ENCODE assay signal across 1 cellular context in the genomic region with DNA sequence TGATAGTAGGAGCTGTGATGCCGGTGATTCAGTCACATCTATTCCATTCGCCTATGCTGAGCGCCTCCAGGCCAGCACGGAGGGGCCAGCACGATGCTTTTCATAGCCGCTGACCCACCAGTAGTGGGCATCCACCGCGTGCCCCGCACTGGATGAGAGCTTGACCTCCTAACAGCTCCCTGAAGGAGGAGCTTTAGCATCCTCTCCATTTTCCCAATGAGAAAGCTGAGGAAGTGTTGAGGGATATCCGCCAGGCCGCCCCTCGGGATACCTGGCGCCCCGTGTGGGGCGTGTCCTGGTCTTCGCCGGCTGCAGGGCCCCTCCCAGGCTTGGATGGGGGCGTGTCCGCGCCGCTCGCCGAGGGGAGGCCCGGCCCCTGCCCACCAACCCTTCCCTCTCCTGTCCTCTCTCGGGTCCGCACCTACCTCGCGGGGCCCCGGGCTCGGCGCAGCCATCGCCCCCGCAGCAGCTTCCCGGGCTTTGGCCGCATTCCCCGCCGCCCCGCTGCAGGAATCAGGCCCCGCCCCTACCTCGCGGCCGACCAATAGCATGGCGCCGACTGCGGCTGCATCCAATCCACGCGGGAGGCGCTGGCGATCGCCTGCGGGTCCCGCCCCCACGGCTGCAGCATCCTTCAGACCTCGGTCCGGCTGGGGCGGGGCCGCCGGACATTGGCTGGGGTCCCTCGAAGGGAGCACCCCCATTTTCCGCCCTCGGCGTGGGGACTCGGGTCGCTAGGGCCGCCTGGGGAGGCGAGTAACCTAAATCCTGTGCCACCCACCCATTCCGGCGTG.
A peak's percentile ranks its signal among the peaks of the same experiment; 100 is the strongest.
TF ChIP-seq lines count a peak whose summit lies in the region.

A gene with protein sequence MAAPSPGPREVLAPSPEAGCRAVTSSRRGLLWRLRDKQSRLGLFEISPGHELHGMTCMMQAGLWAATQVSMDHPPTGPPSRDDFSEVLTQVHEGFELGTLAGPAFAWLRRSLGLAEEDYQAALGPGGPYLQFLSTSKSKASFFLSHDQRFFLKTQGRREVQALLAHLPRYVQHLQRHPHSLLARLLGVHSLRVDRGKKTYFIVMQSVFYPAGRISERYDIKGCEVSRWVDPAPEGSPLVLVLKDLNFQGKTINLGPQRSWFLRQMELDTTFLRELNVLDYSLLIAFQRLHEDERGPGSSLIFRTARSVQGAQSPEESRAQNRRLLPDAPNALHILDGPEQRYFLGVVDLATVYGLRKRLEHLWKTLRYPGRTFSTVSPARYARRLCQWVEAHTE (minus strand): TSS at position 480 of the 794 bp plus-strand sequence. CDS start 25 bp downstream, at position 455.

TF ChIP-seq in K562, 482 proteins besides CTCF, POLR2A, EP300 and RAD21 (continued from another document and continues in another):
- TF ChIP-seq, protein P1, sequence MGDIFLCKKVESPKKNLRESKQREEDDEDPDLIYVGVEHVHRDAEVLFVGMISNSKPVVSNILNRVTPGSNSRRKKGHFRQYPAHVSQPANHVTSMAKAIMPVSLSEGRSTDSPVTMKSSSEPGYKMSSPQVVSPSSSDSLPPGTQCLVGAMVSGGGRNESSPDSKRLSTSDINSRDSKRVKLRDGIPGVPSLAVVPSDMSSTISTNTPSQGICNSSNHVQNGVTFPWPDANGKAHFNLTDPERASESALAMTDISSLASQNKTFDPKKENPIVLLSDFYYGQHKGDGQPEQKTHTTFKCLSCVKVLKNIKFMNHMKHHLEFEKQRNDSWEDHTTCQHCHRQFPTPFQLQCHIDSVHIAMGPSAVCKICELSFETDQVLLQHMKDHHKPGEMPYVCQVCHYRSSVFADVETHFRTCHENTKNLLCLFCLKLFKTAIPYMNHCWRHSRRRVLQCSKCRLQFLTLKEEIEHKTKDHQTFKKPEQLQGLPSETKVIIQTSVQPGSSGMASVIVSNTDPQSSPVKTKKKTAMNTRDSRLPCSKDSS (IDR thresholded peaks at IDR 0.05; ENCODE audit: low read depth, partially characterized antibody) = no peak
- TF ChIP-seq KDM2B (CRISPR knock-in tag; IDR thresholded peaks at IDR 0.05) (0 out of 2 replicates have a peak, but pooled peaks have one; percentile 8), ELF2 (CRISPR knock-in tag; IDR thresholded peaks at IDR 0.05) (no peak), MYBL2 (IDR thresholded peaks at IDR 0.05; ENCODE audit: low read depth) (no peak), MYBL2 (CRISPR knock-in tag; IDR thresholded peaks at IDR 0.05; ENCODE audit: borderline replicate concordance) (no peak), RFX5 (IDR thresholded peaks at IDR 0.05; ENCODE audit: low read depth, low read length) (no peak), ZNF707 (CRISPR knock-in tag; conservative IDR thresholded peaks at IDR 0.05) (no peak), ADNP (tag; IDR thresholded peaks at IDR 0.05) (no peak), GATAD2B (IDR thresholded peaks at IDR 0.05; ENCODE audit: borderline replicate concordance) (no peak), ZNF764 (CRISPR knock-in tag; IDR thresholded peaks at IDR 0.05; ENCODE audit: low read depth) (peak; percentile 37; the same call in 1 of the 2 replicates), RBFOX2 (IDR thresholded peaks at IDR 0.05; ENCODE audit: low read depth, low read length) (peak; percentile 68), FOXA3 (CRISPR knock-in tag; conservative IDR thresholded peaks at IDR 0.05 in 1 of 2, IDR thresholded peaks at IDR 0.05 in 1 of 2) (no peak), RBM22 (IDR thresholded peaks at IDR 0.05; ENCODE audit: low read depth, low read length, poor library complexity, severe bottlenecking) (peak; percentile 83), ZNF140 (CRISPR knock-in tag; IDR thresholded peaks at IDR 0.05) (no peak), RFX1 (IDR thresholded peaks at IDR 0.05) (no peak), MED1 (CRISPR knock-in tag; IDR thresholded peaks at IDR 0.05; ENCODE audit: borderline replicate concordance) (no peak), ZSCAN29 (IDR thresholded peaks at IDR 0.05) (no peak), NR2C1 (IDR thresholded peaks at IDR 0.05) (no peak), NR2C1 (tag; IDR thresholded peaks at IDR 0.05) (no peak), CBX2 (IDR thresholded peaks at IDR 0.05; ENCODE audit: insufficient read depth, low read length, poor library complexity, severe bottlenecking) (no peak), ZNF324 (CRISPR knock-in tag; IDR thresholded peaks at IDR 0.05) (no peak), TSC22D4 (tag; IDR thresholded peaks at IDR 0.05) (no peak), ZBED1 (IDR thresholded peaks at IDR 0.05) (no peak), NONO (IDR thresholded peaks at IDR 0.05; ENCODE audit: low read depth in 2 of 2, low read length in 1 of 2) (no peak), MEF2D (tag; conservative IDR thresholded peaks at IDR 0.05; ENCODE audit: low read depth) (no peak), KLF10 (CRISPR knock-in tag; IDR thresholded peaks at IDR 0.05) (peak; percentile 54; the same call in 1 of the 2 replicates), CREBBP (IDR thresholded peaks at IDR 0.05; ENCODE audit: low read depth, low read length) (no peak), TBL1XR1 (IDR thresholded peaks at IDR 0.05; ENCODE audit: low read length in 2 of 2) (no peak), SAFB2 (IDR thresholded peaks at IDR 0.05; ENCODE audit: borderline replicate concordance, low read depth, low read length, severe bottlenecking) (no peak), EWSR1 (IDR thresholded peaks at IDR 0.05; ENCODE audit: borderline replicate concordance, low read depth, partially characterized antibody) (no peak), CCNT2 (IDR thresholded peaks at IDR 0.05; ENCODE audit: borderline replicate concordance, extremely low read depth, insufficient read length, low read depth, low read length) (peak; percentile 92), ZNF507 (tag; conservative IDR thresholded peaks at IDR 0.05) (no peak)
- TF ChIP-seq, protein P2, sequence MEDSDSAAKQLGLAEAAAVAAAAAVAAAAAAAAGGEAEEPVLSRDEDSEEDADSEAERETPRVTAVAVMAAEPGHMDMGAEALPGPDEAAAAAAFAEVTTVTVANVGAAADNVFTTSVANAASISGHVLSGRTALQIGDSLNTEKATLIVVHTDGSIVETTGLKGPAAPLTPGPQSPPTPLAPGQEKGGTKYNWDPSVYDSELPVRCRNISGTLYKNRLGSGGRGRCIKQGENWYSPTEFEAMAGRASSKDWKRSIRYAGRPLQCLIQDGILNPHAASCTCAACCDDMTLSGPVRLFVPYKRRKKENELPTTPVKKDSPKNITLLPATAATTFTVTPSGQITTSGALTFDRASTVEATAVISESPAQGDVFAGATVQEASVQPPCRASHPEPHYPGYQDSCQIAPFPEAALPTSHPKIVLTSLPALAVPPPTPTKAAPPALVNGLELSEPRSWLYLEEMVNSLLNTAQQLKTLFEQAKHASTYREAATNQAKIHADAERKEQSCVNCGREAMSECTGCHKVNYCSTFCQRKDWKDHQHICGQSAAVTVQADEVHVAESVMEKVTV (CRISPR knock-in tag; IDR thresholded peaks at IDR 0.05) = no peak
- TF ChIP-seq, protein P3, sequence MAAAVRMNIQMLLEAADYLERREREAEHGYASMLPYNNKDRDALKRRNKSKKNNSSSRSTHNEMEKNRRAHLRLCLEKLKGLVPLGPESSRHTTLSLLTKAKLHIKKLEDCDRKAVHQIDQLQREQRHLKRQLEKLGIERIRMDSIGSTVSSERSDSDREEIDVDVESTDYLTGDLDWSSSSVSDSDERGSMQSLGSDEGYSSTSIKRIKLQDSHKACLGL (CRISPR knock-in tag; IDR thresholded peaks at IDR 0.05; ENCODE audit: borderline replicate concordance, poor library complexity, severe bottlenecking) = no peak
- TF ChIP-seq, protein P4, sequence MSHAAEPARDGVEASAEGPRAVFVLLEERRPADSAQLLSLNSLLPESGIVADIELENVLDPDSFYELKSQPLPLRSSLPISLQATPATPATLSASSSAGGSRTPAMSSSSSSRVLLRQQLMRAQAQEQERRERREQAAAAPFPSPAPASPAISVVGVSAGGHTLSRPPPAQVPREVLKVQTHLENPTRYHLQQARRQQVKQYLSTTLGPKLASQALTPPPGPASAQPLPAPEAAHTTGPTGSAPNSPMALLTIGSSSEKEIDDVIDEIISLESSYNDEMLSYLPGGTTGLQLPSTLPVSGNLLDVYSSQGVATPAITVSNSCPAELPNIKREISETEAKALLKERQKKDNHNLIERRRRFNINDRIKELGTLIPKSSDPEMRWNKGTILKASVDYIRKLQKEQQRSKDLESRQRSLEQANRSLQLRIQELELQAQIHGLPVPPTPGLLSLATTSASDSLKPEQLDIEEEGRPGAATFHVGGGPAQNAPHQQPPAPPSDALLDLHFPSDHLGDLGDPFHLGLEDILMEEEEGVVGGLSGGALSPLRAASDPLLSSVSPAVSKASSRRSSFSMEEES (CRISPR knock-in tag; IDR thresholded peaks at IDR 0.05) = no peak
- TF ChIP-seq, protein P5, sequence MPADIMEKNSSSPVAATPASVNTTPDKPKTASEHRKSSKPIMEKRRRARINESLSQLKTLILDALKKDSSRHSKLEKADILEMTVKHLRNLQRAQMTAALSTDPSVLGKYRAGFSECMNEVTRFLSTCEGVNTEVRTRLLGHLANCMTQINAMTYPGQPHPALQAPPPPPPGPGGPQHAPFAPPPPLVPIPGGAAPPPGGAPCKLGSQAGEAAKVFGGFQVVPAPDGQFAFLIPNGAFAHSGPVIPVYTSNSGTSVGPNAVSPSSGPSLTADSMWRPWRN (IDR thresholded peaks at IDR 0.05; ENCODE audit: low read depth) = no peak
- TF ChIP-seq, protein P6, sequence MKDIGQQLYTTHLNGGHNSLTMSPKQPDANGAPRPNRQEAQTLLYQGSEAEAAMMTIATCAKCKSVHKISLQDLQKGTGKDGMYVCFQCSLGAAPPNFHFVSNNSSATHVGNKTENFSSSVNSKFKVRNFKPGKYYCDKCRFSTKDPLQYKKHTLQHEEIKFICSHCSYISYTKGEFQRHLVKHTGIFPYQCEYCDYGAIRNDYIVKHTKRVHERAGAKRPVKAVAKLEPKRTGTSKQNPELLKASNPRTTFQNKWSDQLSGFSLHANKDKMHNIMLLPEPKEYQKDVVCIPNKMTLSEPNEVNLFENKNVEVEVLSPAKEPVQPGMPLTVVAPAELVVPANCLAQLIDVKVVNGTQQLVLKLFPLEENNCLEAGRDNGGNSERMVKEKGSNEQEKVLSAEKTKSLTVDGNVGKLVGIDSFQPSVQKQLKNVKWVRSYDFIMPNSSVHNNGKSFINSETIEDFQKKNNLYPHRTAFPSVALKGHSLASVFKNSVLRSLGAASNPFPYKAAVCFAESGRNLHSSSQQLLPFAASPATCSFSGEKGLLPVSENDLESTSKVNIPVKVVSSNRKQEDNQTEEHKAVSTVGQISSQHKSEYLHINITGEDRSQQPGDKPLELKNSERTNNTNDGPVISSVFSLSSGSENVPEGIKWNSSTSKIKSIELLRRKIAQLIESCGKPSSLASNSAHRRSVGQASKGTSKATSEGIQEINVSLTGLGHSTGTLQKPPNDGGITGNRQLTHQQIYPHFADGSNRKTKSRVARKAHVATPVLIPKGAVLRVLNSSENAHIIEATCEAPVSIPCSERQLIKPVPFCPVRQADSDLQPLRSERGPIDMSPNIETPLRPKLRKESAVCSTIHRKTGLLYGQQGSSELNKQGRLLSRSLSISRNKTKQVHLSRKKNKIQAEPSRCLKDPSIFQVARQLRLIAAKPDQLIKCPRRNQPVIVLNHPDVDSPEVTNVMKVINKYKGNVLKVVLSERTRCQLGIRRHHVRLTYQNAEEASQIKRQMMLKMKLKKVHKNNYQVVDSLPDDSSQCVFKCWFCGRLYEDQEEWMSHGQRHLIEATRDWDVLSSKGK (CRISPR knock-in tag; IDR thresholded peaks at IDR 0.05) = no peak
- TF ChIP-seq, protein P7, sequence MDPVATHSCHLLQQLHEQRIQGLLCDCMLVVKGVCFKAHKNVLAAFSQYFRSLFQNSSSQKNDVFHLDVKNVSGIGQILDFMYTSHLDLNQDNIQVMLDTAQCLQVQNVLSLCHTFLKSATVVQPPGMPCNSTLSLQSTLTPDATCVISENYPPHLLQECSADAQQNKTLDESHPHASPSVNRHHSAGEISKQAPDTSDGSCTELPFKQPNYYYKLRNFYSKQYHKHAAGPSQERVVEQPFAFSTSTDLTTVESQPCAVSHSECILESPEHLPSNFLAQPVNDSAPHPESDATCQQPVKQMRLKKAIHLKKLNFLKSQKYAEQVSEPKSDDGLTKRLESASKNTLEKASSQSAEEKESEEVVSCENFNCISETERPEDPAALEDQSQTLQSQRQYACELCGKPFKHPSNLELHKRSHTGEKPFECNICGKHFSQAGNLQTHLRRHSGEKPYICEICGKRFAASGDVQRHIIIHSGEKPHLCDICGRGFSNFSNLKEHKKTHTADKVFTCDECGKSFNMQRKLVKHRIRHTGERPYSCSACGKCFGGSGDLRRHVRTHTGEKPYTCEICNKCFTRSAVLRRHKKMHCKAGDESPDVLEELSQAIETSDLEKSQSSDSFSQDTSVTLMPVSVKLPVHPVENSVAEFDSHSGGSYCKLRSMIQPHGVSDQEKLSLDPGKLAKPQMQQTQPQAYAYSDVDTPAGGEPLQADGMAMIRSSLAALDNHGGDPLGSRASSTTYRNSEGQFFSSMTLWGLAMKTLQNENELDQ (CRISPR knock-in tag; IDR thresholded peaks at IDR 0.05; ENCODE audit: borderline replicate concordance) = no peak
- TF ChIP-seq, protein P8, sequence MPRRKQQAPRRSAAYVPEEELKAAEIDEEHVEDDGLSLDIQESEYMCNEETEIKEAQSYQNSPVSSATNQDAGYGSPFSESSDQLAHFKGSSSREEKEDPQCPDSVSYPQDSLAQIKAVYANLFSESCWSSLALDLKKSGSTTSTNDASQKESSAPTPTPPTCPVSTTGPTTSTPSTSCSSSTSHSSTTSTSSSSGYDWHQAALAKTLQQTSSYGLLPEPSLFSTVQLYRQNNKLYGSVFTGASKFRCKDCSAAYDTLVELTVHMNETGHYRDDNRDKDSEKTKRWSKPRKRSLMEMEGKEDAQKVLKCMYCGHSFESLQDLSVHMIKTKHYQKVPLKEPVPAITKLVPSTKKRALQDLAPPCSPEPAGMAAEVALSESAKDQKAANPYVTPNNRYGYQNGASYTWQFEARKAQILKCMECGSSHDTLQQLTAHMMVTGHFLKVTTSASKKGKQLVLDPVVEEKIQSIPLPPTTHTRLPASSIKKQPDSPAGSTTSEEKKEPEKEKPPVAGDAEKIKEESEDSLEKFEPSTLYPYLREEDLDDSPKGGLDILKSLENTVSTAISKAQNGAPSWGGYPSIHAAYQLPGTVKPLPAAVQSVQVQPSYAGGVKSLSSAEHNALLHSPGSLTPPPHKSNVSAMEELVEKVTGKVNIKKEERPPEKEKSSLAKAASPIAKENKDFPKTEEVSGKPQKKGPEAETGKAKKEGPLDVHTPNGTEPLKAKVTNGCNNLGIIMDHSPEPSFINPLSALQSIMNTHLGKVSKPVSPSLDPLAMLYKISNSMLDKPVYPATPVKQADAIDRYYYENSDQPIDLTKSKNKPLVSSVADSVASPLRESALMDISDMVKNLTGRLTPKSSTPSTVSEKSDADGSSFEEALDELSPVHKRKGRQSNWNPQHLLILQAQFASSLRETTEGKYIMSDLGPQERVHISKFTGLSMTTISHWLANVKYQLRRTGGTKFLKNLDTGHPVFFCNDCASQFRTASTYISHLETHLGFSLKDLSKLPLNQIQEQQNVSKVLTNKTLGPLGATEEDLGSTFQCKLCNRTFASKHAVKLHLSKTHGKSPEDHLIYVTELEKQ (CRISPR knock-in tag; IDR thresholded peaks at IDR 0.05) = no peak
- TF ChIP-seq, protein P9, sequence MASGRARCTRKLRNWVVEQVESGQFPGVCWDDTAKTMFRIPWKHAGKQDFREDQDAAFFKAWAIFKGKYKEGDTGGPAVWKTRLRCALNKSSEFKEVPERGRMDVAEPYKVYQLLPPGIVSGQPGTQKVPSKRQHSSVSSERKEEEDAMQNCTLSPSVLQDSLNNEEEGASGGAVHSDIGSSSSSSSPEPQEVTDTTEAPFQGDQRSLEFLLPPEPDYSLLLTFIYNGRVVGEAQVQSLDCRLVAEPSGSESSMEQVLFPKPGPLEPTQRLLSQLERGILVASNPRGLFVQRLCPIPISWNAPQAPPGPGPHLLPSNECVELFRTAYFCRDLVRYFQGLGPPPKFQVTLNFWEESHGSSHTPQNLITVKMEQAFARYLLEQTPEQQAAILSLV (tag; IDR thresholded peaks at IDR 0.05) = no peak
